In the genomic region with DNA sequence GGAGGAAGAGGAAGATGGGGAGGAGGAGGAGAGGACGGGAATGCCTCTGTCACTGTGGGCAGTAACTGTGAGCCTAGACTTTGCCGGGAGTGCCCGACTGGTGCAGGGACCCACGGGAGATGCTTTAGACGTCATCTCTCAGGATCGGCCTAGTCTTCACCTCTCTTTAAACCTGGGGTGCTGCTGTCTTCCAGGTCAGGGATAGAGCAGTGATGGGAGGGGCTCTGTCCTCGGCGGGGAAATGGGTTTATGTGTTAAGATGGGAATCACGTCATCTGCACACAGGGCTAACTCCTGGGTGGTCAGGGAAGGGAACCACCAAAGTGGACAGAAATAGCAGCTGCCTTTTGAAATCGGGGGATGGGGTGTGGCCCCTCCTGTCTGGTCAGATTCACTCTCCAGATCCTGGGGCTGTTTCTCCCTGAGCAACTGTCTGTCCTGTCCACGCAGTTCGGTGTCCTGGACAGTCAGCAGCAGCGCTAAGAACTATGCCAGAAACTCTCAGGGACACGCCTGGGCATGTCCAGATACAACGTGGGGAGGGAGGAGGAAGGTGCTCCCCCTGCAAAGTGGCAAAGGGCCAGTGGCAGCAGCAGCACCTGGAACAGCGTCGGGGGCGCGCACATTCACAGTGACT, we compare ENCODE assay signal across 9 cellular contexts. TPM values are rescaled to one million over a fixed set of nuclear protein-coding genes. Genes with fewer than 3 reads are reported as not detected.
DNase-seq lines count a peak whose midpoint lies in the region; ATAC-seq, FAIRE-seq and TF ChIP-seq lines count a peak whose summit lies in the region.
"Had no signal": no experiment of that assay in that cellular context is flagged by ENCODE, and none has a peak within 500 bp of the region (broad histone marks: within the 10 kb centered on the region; RNA-seq: fewer than 3 reads in every experiment).

No MANE protein-coding gene starts in this region.

- H3K36me3 ChIP-seq in GM12878 (ENCODE audit: control insufficient read depth in 2 of 2, insufficient read depth in 2 of 2, low read length in 1 of 2) (no peaks in the 10 kb centered on the region), tibial artery (peaks cover 37 to 41% (median 41%) of the 10 kb centered on the region in 3 donors)

- H3K27me3 ChIP-seq in GM12878 (replicated peaks in 1 of 2; ENCODE audit: control insufficient read depth in 2 of 2, insufficient read depth in 2 of 2, low read length in 1 of 2) = no peaks in the 10 kb centered on the region
- no peaks in the 10 kb centered on the region for H3K27me3 ChIP-seq in tibial artery

- TF ChIP-seq CTCF in GM12878 (IDR thresholded peaks at IDR 0.05 in 2 of 3, conservative IDR thresholded peaks at IDR 0.05 in 1 of 3; ENCODE audit: control insufficient read depth in 2 of 3, extremely low read depth in 1 of 3, insufficient read depth in 1 of 3, low read depth in 3 of 3, low read length in 3 of 3) = no peak
- no peak for TF ChIP-seq CTCF in tibial artery (IDR thresholded peaks at IDR 0.05)

- in situ Hi-C loops in GM12878 (cut with MboI) = loop anchor here (10.0 kb wide), 1 partner anchor 58 kb away; no protein-coding TSS in a partner anchor

- SMC1A ChIA-PET in GM12878 (lab: Charles Lee; ENCODE audit: uncharacterized antibody, unreplicated experiment) = no interaction called here

- WGBS in GM12878 (ENCODE audit: insufficient coverage, insufficient replicate concordance, low lambda C conversion rate, missing lambda C conversion rate) = 48% methylated on average over 17 of the region's 19 CpGs

- H3K79me2 ChIP-seq in GM12878 (ENCODE audit: control insufficient read depth, insufficient read depth, low read length) = no peaks in the 10 kb centered on the region

- POLR2A ChIA-PET in GM12878 (lab: Charles Lee) = no interaction called here

- H3K9me3 ChIP-seq in GM12878 (replicated peaks; ENCODE audit: control insufficient read depth, insufficient read depth, low read length) (no peaks in the 10 kb centered on the region), tibial artery (no peaks in the 10 kb centered on the region)

- BruUV-seq in GM12878 (replicated peaks; lab: Mats Ljungman, UMichigan) = no TSS peak

- H3K4me2 ChIP-seq in GM12878 (ENCODE audit: control insufficient read depth, insufficient read depth) = no peak overlapping the region

- no peak overlapping the region for H3K9ac ChIP-seq in GM12878 (ENCODE audit: control insufficient read depth, insufficient read depth, low read length)

- CTCF ChIA-PET in GM12878 (lab: Yijun Ruan, JAX) = no interaction called here

- RAD21 ChIA-PET in GM12878 (lab: Charles Lee; ENCODE audit: unreplicated experiment) = no interaction called here

- FAIRE-seq in GM12878 (lab: Jason Lieb, UNC) = no peak
- FAIRE-seq: islet of Langerhans had no signal

- DNase-seq in DMS53 (lab: John Stamatoyannopoulos, UW) (peak; percentile 52), M059J (ENCODE audit: low read depth) (peak; percentile 63), GM12878 (ENCODE audit: low read depth, low spot score) (no peak), left colon (peak in 1 of 2 donors; percentile 75), tibial artery (peak; percentile 62 to 84), GM19238 (ENCODE audit: insufficient read length, low spot score) (no peak)

- H3K27ac ChIP-seq in GM12878 (ENCODE audit: control insufficient read depth, insufficient read depth) (no peak overlapping the region), tibial artery (peak overlapping the region; percentile 79 to 85)

- no peak for TF ChIP-seq RAD21 in GM12878 (IDR thresholded peaks at IDR 0.05; ENCODE audit: insufficient read depth, low read depth, low read length)

- ATAC-seq in GM12878 (peak; percentile 48), left colon (peak; percentile 21), HG03571 (IDR thresholded peaks at IDR 0.05; ENCODE audit: unreplicated experiment) (no peak), HG03520 (IDR thresholded peaks at IDR 0.05; ENCODE audit: unreplicated experiment) (no peak)

- no peak overlapping the region for H2AFZ ChIP-seq in GM12878 (ENCODE audit: control insufficient read depth, low read depth, low read length)

- no peak for TF ChIP-seq POLR2A in GM12878 (IDR thresholded peaks at IDR 0.05; ENCODE audit: low read depth, low read length)

- no peaks in the 10 kb centered on the region for H3K4me1 ChIP-seq in GM12878 (ENCODE audit: control insufficient read depth, insufficient read depth, low read length)
- H3K4me1 ChIP-seq in tibial artery = peaks cover 3 to 50% (median 41%) of the 10 kb centered on the region in 4 donors

- intact Hi-C loops in GM12878 (cut with micrococcal nuclease; ENCODE audit: unreplicated experiment) = no loop called here
- intact Hi-C loops in left colon (cut with DNase I, micrococcal nuclease) = no loop called here
- intact Hi-C loops in tibial artery (cut with DNase I; ENCODE audit: low total_unique reads) = no loop called here

- TF ChIP-seq EP300 in GM12878 (IDR thresholded peaks at IDR 0.05; ENCODE audit: borderline replicate concordance in 1 of 2, control insufficient read depth in 1 of 2, low read depth in 2 of 2, low read length in 2 of 2) = no peak

- no peaks in the 10 kb centered on the region for H4K20me1 ChIP-seq in GM12878 (ENCODE audit: control insufficient read depth, insufficient read depth)

- H3K4me3 ChIP-seq in GM12878 = no peak overlapping the region
- H3K4me3 ChIP-seq in tibial artery = peak overlapping the region in 1 of 2 donors; percentile 19

TF ChIP-seq in GM12878, 131 proteins besides CTCF, POLR2A, EP300 and RAD21:
- TF ChIP-seq RFX5 (IDR thresholded peaks at IDR 0.05; ENCODE audit: low read depth, low read length) = no peak
- TF ChIP-seq RCOR1 (conservative IDR thresholded peaks at IDR 0.05; ENCODE audit: low read depth, low read length) = no peak
- no peak for TF ChIP-seq BCL3 (IDR thresholded peaks at IDR 0.05; ENCODE audit: borderline replicate concordance, insufficient read depth, low read depth, low read length, poor library complexity, severe bottlenecking)
- TF ChIP-seq NR2C1 (IDR thresholded peaks at IDR 0.05) = no peak
- TF ChIP-seq ZBED1 (IDR thresholded peaks at IDR 0.05; ENCODE audit: borderline replicate concordance) = no peak
- no peak for TF ChIP-seq PKNOX1 (IDR thresholded peaks at IDR 0.05)
- TF ChIP-seq SUZ12 (IDR thresholded peaks at IDR 0.05; ENCODE audit: unreplicated experiment) = no peak

RNA-seq across cellular contexts. Expression of gene GAS6, which starts 26.8 kb away (rescaled TPM):
- total RNA-seq in M059J (2014; rRNA removed; shearing (Covaris generic)) = 43.7 and 99.1 TPM in 2 replicates
- 0.35 and 0.39 TPM in 2 replicates for total RNA-seq in GM12878 (2013; cell fraction: nucleolus; rRNA removed)
- total RNA-seq in GM12878 (2014; rRNA removed) = 0.11 TPM in 2 replicates
- total RNA-seq in GM12878 (2014; rRNA removed; fragmentation: Illumina TruSeq; extraction: Trizol) = 0.09 TPM in 1 of 2 replicates, not detected in the other
- 0.24 and 0.59 TPM in 2 replicates for total RNA-seq in GM12878 (2021)
- 0.16 TPM for polyA plus RNA-seq in GM12878 (2011; ENCODE audit: low read depth)
- polyA plus RNA-seq in GM12878 (2011; rRNA removed) = 0.04 and 0.06 TPM in 2 replicates
- polyA plus RNA-seq in GM12878 (2011; cell fraction: cytosol; rRNA removed) = 0.05 and 0.07 TPM in 2 replicates
- polyA plus RNA-seq in GM12878 (2011; cell fraction: nucleus; rRNA removed) = 0.66 and 0.85 TPM in 2 replicates
- polyA plus RNA-seq in GM12878 (2012) = 0.41 and 0.74 TPM in 2 replicates
- 0.07 TPM in 1 of 2 replicates, not detected in the other for polyA plus RNA-seq in GM12878 (2014; fragmentation: Illumina TruSeq; extraction: Trizol)
- polyA plus RNA-seq in GM12878 (2014; fragmentation: Nextera tagmentation; extraction: Ambion mirVana) = not detected
- polyA plus RNA-seq in GM12878 (2014; rRNA removed) = 0.03 and 0.11 TPM in 2 replicates
- polyA plus RNA-seq in GM12878 (2016; fragmentation: Nextera tagmentation; extraction: Ambion mirVana) = under 1 TPM; 0.36 to 0.38 TPM
- not detected in 2 replicates for polyA minus RNA-seq in GM12878 (2011; rRNA and poly(A)+ RNA removed)
- polyA minus RNA-seq in GM12878 (2011; cell fraction: cytosol; rRNA and poly(A)+ RNA removed) = 0.80 TPM in 1 of 2 replicates, not detected in the other
- polyA minus RNA-seq in GM12878 (2011; cell fraction: nucleus; rRNA and poly(A)+ RNA removed) = 0.12 and 0.19 TPM in 2 replicates
- total RNA-seq in left colon = 100 to 1,000 TPM; 125 to 185 TPM

Comparison
In these comparisons a context has a peak if more than half of its experiments do, and no peak if none do; other contexts are left out.
1. DNase-seq: peak in DMS53 (single experiment), M059J (single experiment) and tibial artery (2 of 2); none in GM12878 (single experiment) and GM19238 (single experiment).
2. ATAC-seq: peak in GM12878 (single experiment) and left colon (single experiment); none in HG03571 (single experiment) and HG03520 (single experiment).
3. RNA of gene GAS6, which starts 26.8 kb away (total RNA-seq): 125 to 185 TPM in left colon and 43.7 to 99.1 TPM in M059J; 0.09 to 0.59 TPM in GM12878; every median in the first group is over 10 times any median in the second.